ENCODE assay signal across 8 cellular contexts in genomic region chr17:48995871-48996695, GRCh38.
DNase-seq lines count a peak whose midpoint lies in the region; ATAC-seq and TF ChIP-seq lines count a peak whose summit lies in the region.

No MANE protein-coding gene starts in this region.

- TF ChIP-seq CTCF in GM10266 (IDR thresholded peaks at IDR 0.05; ENCODE audit: control insufficient read depth, insufficient read depth, low read depth, missing control alignments) (no peak), nephron progenitor cell (IDR thresholded peaks at IDR 0.05) (no peak)

- ATAC-seq in HG03354 (IDR thresholded peaks at IDR 0.05; ENCODE audit: poor library complexity, severe bottlenecking, unreplicated experiment) (no peak), GM19452 (IDR thresholded peaks at IDR 0.05; ENCODE audit: unreplicated experiment) (no peak), HG03457 (IDR thresholded peaks at IDR 0.05; ENCODE audit: unreplicated experiment) (no peak)

- peaks cover 26% of the 10 kb centered on the region for H3K36me3 Mint-ChIP-seq in nephron progenitor cell (ENCODE audit: low read depth)

- peak overlapping the region; percentile 97 for H3K4me3 Mint-ChIP-seq in nephron progenitor cell

- peaks cover 52% of the 10 kb centered on the region for H3K4me1 Mint-ChIP-seq in nephron progenitor cell

- peak overlapping the region; percentile 99 for H3K27ac Mint-ChIP-seq in nephron progenitor cell

- H3K27me3 Mint-ChIP-seq in nephron progenitor cell (ENCODE audit: low read depth, poor library complexity) = peaks cover 8% of the 10 kb centered on the region

- peak; percentile 62 for DNase-seq in GM10266 (ENCODE audit: extremely low spot score)
- DNase-seq in NCI-H187 (lab: John Stamatoyannopoulos, UW) = peak; percentile 59 to 85
- DNase-seq in astrocyte of the hippocampus (ENCODE audit: low read depth, low spot score) = peak; percentile 72
- DNase-seq in nephron progenitor cell = peak; percentile 89
- DNase-seq in DMS153 treated with DMSO at 0.1 percent for 48 hours (lab: John Stamatoyannopoulos, UW; ENCODE audit: unreplicated experiment) = no peak

- H3K9me3 Mint-ChIP-seq in nephron progenitor cell = no peaks in the 10 kb centered on the region
